ENCODE assay signal across 23 cellular contexts in genomic region chr13:25167775-25168174, GRCh38. TPM values are rescaled to one million over a fixed set of nuclear protein-coding genes. Genes with fewer than 3 reads are reported as not detected.
"Had no signal": no experiment of that assay in that cellular context is flagged by ENCODE, and none has a peak within 500 bp of the region (broad histone marks: within the 10 kb centered on the region; RNA-seq: fewer than 3 reads in every experiment).

No MANE protein-coding gene starts in this region.

- H3K4me3 ChIP-seq: cardiac muscle cell, sigmoid colon, stomach, thoracic aorta, upper lobe of left lung had no signal

- DNase-seq: activated CD4-positive, alpha-beta T cell treated with anti-CD3 and anti-CD28 coated beads for 1 hour; activated CD4-positive, alpha-beta T cell treated with anti-CD3 and anti-CD28 coated beads, Interleukin-2, amount 50 U/mL, for 4 hours; activated gamma-delta T cell treated with Interleukin-2 at 50 U/mL for 16 hours; endodermal cell; foreskin melanocyte; head of caudate nucleus; kidney; mesenchymal stem cell; nucleus accumbens; posterior cingulate gyrus; sigmoid colon; stimulated activated CD4-positive, alpha-beta T cell treated with anti-CD3 and anti-CD28 coated beads, Interleukin-4, amount 100 ng/mL, for 24 hours; stomach; T1000; upper lobe of left lung had no signal

- ATAC-seq: natural killer cell treated with Interleukin-12 subunit alpha and Interleukin-12 subunit beta and Interleukin-15 and Interleukin-18, amount 100 ng/mL, for 72 hours; stimulated activated effector memory CD8-positive, alpha-beta T cell treated with anti-CD3 and anti-CD28 coated beads, Interleukin-12 subunit alpha, Interleukin-12 subunit beta, amount 100 ng/mL, for 72 hours had no signal

- H3K27ac ChIP-seq: cardiac muscle cell, sigmoid colon, stomach, thoracic aorta, upper lobe of left lung had no signal

RNA-seq across cellular contexts. Expression of gene AMER2, which starts 4.3 kb away (rescaled TPM):
- total RNA-seq: activated CD8-positive, alpha-beta memory T cell treated with anti-CD3 and anti-CD28 coated beads for 36 hours; liver; natural killer cell treated with Interleukin-12 subunit alpha and Interleukin-12 subunit beta and Interleukin-15 and Interleukin-18, amount 100 ng/mL, for 72 hours; renal cortical epithelial cell; T-helper 1 cell treated with Interleukin-12 subunit alpha and Interleukin-12 subunit beta and Interleukin-4 antibody, amounts not matched to agents 30 ng/mL and 1 ng/mL, for 36 hours; thoracic aorta had no signal
